ENCODE assay signal across 16 cellular contexts in the genomic region with DNA sequence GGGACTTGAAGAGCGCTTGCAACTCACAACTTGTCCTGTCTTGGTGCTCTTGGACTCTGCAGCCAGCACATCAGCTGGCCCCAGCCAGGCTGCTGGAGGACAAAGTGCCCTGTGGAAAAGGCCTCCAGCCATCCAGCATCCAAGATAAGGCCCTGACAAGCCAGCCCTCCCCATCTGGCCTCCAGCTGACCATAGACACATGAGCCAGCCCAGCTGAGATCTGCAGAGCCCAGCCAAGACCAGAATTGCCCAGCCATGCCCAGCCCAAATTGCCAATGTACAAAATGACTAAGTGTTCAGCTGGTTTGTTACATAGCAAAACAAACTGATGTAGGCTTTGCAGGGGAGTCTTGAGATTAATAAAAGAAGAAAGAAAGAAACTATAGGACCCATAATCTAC.
DNase-seq lines count a peak whose midpoint lies in the region; ATAC-seq lines count a peak whose summit lies in the region.
"Had no signal": no experiment of that assay in that cellular context is flagged by ENCODE, and none has a peak within 500 bp of the region (broad histone marks: within the 10 kb centered on the region; RNA-seq: fewer than 3 reads in every experiment).

No MANE protein-coding gene starts in this region.

- H3K4me1 Mint-ChIP-seq in effector memory CD8-positive, alpha-beta T cell (ENCODE audit: low read depth in 2 of 2), result no peaks in the 10 kb centered on the region
- H3K4me1 Mint-ChIP-seq: CD4-positive, alpha-beta memory T cell; IgD-negative memory B cell had no signal

- H3K36me3 Mint-ChIP-seq in effector memory CD8-positive, alpha-beta T cell (ENCODE audit: insufficient read depth), result no peaks in the 10 kb centered on the region
- H3K36me3 Mint-ChIP-seq: CD4-positive, alpha-beta memory T cell; IgD-negative memory B cell had no signal

- H3K4me3 Mint-ChIP-seq in effector memory CD8-positive, alpha-beta T cell, result no peak overlapping the region
- H3K4me3 Mint-ChIP-seq: CD4-positive, alpha-beta memory T cell; IgD-negative memory B cell had no signal

- DNase-seq in AG08395 (ENCODE audit: low spot score), result peak; percentile 26
- peak; percentile 21 for DNase-seq in EL
- DNase-seq in NCI-H226, result peak; percentile 28
- DNase-seq in fibroblast of peridontal ligament (ENCODE audit: extremely low read depth), result peak; percentile 76
- DNase-seq in effector memory CD8-positive, alpha-beta T cell, result no peak
- DNase-seq: 8988T; BE2C; CD4-positive, alpha-beta memory T cell; DMS79; GF-D8; GM23248 had no signal

- no peaks in the 10 kb centered on the region for H3K9me3 Mint-ChIP-seq in effector memory CD8-positive, alpha-beta T cell

- H3K27me3 Mint-ChIP-seq in effector memory CD8-positive, alpha-beta T cell, result peaks cover 39 to 78% of the 10 kb centered on the region in 2 donors

- no peak overlapping the region for H3K27ac Mint-ChIP-seq in effector memory CD8-positive, alpha-beta T cell
- H3K27ac Mint-ChIP-seq: CD4-positive, alpha-beta memory T cell; IgD-negative memory B cell had no signal

- ATAC-seq in GM19397 (IDR thresholded peaks at IDR 0.05; ENCODE audit: unreplicated experiment) (no peak), HG02588 (IDR thresholded peaks at IDR 0.05; ENCODE audit: unreplicated experiment) (no peak), HG03039 (IDR thresholded peaks at IDR 0.05; ENCODE audit: unreplicated experiment) (no peak)
- ATAC-seq in effector memory CD8-positive, alpha-beta T cell (replicated peaks), result no peak
- ATAC-seq: HCT116 had no signal

Comparison
In these comparisons a context has a peak if more than half of its experiments do, and no peak if none do; other contexts are left out.
1. DNase-seq: peak in AG08395 (single experiment), EL (single experiment), NCI-H226 (single experiment) and fibroblast of peridontal ligament (single experiment); none in effector memory CD8-positive, alpha-beta T cell (0 of 3).